ENCODE assay signal across 8 cellular contexts in the genomic region with DNA sequence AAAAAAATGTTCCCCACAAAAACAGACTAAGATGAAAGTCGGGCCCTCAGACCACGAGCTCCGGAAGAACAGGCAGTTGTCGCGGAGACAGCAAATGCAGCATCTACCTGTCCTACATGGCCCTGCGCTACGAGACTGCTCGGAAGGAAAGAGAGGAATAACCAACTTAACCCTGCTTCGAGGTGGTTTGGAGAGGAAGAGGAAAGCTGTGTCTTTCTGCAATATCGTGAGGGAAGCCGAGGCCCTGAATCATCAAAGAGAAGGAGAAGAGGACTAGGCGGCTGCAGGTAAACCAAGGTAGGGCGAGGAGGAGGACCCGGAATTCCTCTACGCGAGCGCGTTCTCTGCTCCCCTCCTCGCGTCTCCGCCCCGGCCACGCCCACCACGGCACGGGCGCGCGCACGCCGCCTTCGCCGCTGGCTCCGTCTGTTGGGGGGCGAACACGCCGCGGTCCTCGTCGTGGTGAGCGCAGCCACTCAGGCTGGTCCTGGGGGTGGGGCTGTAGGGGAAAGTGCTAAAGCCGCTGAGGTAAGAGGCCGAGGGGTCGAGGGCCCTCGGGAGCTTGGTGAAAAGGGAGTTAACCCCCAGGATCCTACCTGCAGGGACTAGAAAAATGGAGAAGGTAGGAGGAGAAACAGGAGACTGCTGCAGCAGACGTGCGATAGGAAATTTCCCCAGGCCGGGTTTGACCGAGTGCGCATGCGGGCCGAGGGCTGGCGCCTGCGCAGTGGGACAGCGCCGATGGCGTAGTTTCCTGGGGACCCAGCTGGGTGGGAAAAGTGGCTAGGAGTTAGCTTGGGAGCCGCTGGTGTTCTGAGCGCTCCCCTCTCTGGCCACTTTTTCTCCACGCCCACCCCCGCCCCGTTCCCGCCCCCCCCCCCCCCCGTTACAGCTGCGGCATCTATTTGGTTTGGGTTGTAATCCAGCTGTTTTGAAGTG. TPM values are rescaled to one million over a fixed set of nuclear protein-coding genes. Genes with fewer than 3 reads are reported as not detected.
A peak's percentile ranks its signal among the peaks of the same experiment; 100 is the strongest.
DNase-seq lines count a peak whose midpoint lies in the region; ATAC-seq and TF ChIP-seq lines count a peak whose summit lies in the region.

A gene (plus strand): TSS at position 402 of the 939 bp plus-strand sequence. CDS start 7,903 bp downstream, outside the sequence.
A gene with protein sequence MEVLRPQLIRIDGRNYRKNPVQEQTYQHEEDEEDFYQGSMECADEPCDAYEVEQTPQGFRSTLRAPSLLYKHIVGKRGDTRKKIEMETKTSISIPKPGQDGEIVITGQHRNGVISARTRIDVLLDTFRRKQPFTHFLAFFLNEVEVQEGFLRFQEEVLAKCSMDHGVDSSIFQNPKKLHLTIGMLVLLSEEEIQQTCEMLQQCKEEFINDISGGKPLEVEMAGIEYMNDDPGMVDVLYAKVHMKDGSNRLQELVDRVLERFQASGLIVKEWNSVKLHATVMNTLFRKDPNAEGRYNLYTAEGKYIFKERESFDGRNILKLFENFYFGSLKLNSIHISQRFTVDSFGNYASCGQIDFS (minus strand): TSS at position 666 of the 939 bp plus-strand sequence. CDS start 2,978 bp downstream, outside the sequence.

- peak within 1 kb of the TSS; percentile 99 for H3K27ac Mint-ChIP-seq in osteocyte (ENCODE audit: unreplicated experiment)

- ATAC-seq in HG02759 (IDR thresholded peaks at IDR 0.05; ENCODE audit: unreplicated experiment), result peak; percentile 91
- ATAC-seq in Right ventricle myocardium inferior, result peak; percentile 98
- peak; percentile 77 for ATAC-seq in thoracic aorta (ENCODE audit: insufficient number of reproducible peaks, low FRiP score, low read depth)

- H3K4me3 Mint-ChIP-seq in osteocyte (ENCODE audit: unreplicated experiment), result peak within 1 kb of the TSS; percentile 92

- H3K36me3 ChIP-seq in thoracic aorta, result peaks cover 5% of the 10 kb centered on the region

- peak within 1 kb of the TSS; percentile 96 to 97 for H3K27ac ChIP-seq in thoracic aorta

- no peaks in the 10 kb centered on the region for H3K27me3 Mint-ChIP-seq in osteocyte (ENCODE audit: unreplicated experiment)

- no peaks in the 10 kb centered on the region for H3K27me3 ChIP-seq in thoracic aorta (replicated peaks; ENCODE audit: insufficient read depth)

- H3K9me3 Mint-ChIP-seq in osteocyte (ENCODE audit: unreplicated experiment), result no peaks in the 10 kb centered on the region

- TF ChIP-seq CTCF in GM12865 (IDR thresholded peaks at IDR 0.05; ENCODE audit: insufficient read depth, low read depth, low read length, missing control alignments) (no peak), osteocyte (IDR thresholded peaks at IDR 0.05) (no peak), thoracic aorta (IDR thresholded peaks at IDR 0.05) (no peak)

- intact Hi-C loops in Right ventricle myocardium inferior (cut with DNase I), result loop anchor here (2.0 to 5.0 kb wide), 3 partner anchors 44 to 84 kb away; a partner anchor contains a TSS

- H3K4me1 ChIP-seq in thoracic aorta (ENCODE audit: control insufficient read depth in 1 of 2, low read depth in 2 of 2), result peaks cover 33 to 60% of the 10 kb centered on the region in 2 donors

- DNase-seq in GM12865 (ENCODE audit: low read depth) (peak; percentile 96), NCI-H1417 treated with DMSO at 0.1 percent for 48 hours (lab: John Stamatoyannopoulos, UW) (peak; percentile 56), SW 1271 (lab: John Stamatoyannopoulos, UW) (peak; percentile 77 to 88), Right ventricle myocardium inferior (ENCODE audit: missing footprints) (peak; percentile 96), osteocyte (ENCODE audit: extremely low spot score, unreplicated experiment) (peak; percentile 98), thoracic aorta (ENCODE audit: low spot score) (peak; percentile 62)
- DNase-seq in activated naive CD8-positive, alpha-beta T cell treated with anti-CD3 and anti-CD28 coated beads, Interleukin-2, amount 50 U/mL, for 16 hours (ENCODE audit: low read depth, low spot score), result peak; percentile 91

- H3K4me1 Mint-ChIP-seq in osteocyte (ENCODE audit: unreplicated experiment), result peaks cover 36% of the 10 kb centered on the region

- H3K4me3 ChIP-seq in GM12865 (ENCODE audit: low read depth, low read length) (peak within 1 kb of the TSS; percentile 90), thoracic aorta (peak within 1 kb of the TSS; percentile 88)

- H3K36me3 Mint-ChIP-seq in osteocyte (ENCODE audit: unreplicated experiment), result peaks cover 7% of the 10 kb centered on the region

- H3K9me3 ChIP-seq in thoracic aorta, result no peaks in the 10 kb centered on the region

RNA-seq across cellular contexts. Expression of the first gene that starts in this region (rescaled TPM):
- total RNA-seq in Right ventricle myocardium inferior (239 TPM), osteocyte (61.7 and 70.3 TPM in 2 replicates), thoracic aorta (10 to 100 TPM; 44.0 to 46.7 TPM)

RNA-seq across cellular contexts. Expression of the second gene that starts in this region (rescaled TPM):
- total RNA-seq in Right ventricle myocardium inferior (35.4 TPM), osteocyte (39.1 and 40.6 TPM in 2 replicates), thoracic aorta (10 to 100 TPM; 15.2 to 30.3 TPM)

Comparison
In these comparisons a context has a peak if more than half of its experiments do, and no peak if none do; other contexts are left out.
1. Peak in every context shown above with its lines: DNase-seq, ATAC-seq, H3K4me3 ChIP-seq and H3K27ac ChIP-seq.